In the genomic region with DNA sequence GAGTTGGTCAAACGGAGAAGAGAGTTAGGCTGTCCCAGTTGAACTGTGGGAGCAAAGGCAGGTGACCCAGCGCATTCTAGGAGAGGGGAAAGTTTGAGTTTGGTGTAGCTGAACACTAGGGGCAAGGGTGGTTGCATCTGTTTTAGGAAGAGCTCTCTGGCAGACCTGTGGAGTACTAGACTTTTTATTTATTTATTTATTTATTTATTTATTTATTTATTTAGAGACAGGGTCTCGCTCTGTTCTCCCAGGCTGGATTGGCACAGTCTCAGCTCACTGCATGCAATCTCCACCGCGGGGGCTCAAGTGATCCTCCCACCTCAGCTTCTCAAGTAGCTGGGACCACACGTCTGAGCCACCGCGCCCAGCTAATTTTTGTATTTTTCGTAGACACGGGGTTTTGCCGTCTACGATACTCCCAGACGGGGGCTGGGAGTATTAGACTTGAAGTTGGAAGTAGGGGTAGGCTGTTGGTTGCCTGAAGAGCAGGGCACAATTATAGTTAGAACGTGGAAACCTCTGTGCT, we compare ENCODE assay signal across 2 cellular contexts.
TF ChIP-seq lines count a peak whose summit lies in the region.

No MANE protein-coding gene starts in this region.

TF ChIP-seq in IMR-90, 13 proteins besides CTCF, POLR2A, EP300 and RAD21 (continued from another document):
- no peak for TF ChIP-seq NFE2L2 (IDR thresholded peaks at IDR 0.05; ENCODE audit: low read depth, low read length)
- TF ChIP-seq MAZ (IDR thresholded peaks at IDR 0.05; ENCODE audit: borderline replicate concordance, low read depth, low read length), result no peak
- no peak for TF ChIP-seq RCOR1 (IDR thresholded peaks at IDR 0.05; ENCODE audit: insufficient replicate concordance, low read length)
- TF ChIP-seq BHLHE40 (IDR thresholded peaks at IDR 0.05; ENCODE audit: low read depth, low read length), result no peak
- no peak for TF ChIP-seq FOS (IDR thresholded peaks at IDR 0.05; ENCODE audit: low read depth, low read length)
- no peak for TF ChIP-seq MXI1 (IDR thresholded peaks at IDR 0.05; ENCODE audit: borderline replicate concordance, low read depth, low read length)
- TF ChIP-seq, protein P1, sequence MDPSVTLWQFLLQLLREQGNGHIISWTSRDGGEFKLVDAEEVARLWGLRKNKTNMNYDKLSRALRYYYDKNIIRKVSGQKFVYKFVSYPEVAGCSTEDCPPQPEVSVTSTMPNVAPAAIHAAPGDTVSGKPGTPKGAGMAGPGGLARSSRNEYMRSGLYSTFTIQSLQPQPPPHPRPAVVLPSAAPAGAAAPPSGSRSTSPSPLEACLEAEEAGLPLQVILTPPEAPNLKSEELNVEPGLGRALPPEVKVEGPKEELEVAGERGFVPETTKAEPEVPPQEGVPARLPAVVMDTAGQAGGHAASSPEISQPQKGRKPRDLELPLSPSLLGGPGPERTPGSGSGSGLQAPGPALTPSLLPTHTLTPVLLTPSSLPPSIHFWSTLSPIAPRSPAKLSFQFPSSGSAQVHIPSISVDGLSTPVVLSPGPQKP (IDR thresholded peaks at IDR 0.05; ENCODE audit: borderline replicate concordance, low read depth, low read length), result no peak
- TF ChIP-seq CHD1 (IDR thresholded peaks at IDR 0.05; ENCODE audit: low read depth, low read length), result no peak
- no peak for TF ChIP-seq RFX5 (IDR thresholded peaks at IDR 0.05; ENCODE audit: low read depth, low read length)
- no peak for TF ChIP-seq SMC3 (IDR thresholded peaks at IDR 0.05; ENCODE audit: low read depth, low read length)
TF ChIP-seq in IMR-90: peak in this region for 0.

TF ChIP-seq in neural cell, 6 proteins besides CTCF, POLR2A, EP300 and RAD21 (continued from another document):
- TF ChIP-seq, protein P2, sequence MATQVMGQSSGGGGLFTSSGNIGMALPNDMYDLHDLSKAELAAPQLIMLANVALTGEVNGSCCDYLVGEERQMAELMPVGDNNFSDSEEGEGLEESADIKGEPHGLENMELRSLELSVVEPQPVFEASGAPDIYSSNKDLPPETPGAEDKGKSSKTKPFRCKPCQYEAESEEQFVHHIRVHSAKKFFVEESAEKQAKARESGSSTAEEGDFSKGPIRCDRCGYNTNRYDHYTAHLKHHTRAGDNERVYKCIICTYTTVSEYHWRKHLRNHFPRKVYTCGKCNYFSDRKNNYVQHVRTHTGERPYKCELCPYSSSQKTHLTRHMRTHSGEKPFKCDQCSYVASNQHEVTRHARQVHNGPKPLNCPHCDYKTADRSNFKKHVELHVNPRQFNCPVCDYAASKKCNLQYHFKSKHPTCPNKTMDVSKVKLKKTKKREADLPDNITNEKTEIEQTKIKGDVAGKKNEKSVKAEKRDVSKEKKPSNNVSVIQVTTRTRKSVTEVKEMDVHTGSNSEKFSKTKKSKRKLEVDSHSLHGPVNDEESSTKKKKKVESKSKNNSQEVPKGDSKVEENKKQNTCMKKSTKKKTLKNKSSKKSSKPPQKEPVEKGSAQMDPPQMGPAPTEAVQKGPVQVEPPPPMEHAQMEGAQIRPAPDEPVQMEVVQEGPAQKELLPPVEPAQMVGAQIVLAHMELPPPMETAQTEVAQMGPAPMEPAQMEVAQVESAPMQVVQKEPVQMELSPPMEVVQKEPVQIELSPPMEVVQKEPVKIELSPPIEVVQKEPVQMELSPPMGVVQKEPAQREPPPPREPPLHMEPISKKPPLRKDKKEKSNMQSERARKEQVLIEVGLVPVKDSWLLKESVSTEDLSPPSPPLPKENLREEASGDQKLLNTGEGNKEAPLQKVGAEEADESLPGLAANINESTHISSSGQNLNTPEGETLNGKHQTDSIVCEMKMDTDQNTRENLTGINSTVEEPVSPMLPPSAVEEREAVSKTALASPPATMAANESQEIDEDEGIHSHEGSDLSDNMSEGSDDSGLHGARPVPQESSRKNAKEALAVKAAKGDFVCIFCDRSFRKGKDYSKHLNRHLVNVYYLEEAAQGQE (IDR thresholded peaks at IDR 0.05; ENCODE audit: borderline replicate concordance), result no peak
- no peak for TF ChIP-seq MXI1 (conservative IDR thresholded peaks at IDR 0.05; ENCODE audit: poor library complexity, severe bottlenecking)
- TF ChIP-seq TAF1 (IDR thresholded peaks at IDR 0.05; ENCODE audit: low read depth), result no peak
